In the genomic region with DNA sequence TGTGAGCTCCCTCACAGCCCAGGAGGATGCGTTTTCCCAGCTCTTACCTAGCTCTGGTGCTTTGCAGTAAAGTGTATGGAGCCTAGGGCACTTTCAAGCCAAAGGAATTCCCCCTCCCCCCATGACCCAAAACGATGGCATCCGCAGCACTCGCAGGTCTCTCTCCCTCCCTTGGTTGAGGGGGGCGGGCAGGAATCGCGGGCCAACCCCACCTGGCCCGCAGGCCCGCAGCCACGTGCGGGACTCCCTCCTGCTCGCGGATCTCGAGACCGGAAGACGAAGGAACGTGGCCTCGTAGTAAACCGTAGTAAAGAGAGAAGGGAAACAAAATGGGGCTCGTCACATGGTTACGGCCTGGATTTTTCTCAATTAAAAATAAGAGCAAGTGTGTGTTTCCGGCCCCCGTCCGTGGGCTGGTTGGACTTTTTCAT, we compare ENCODE assay signal across 1 cellular context.
TF ChIP-seq lines count a peak whose summit lies in the region.

No MANE protein-coding gene starts in this region.

TF ChIP-seq in K562, 482 proteins besides CTCF, POLR2A, EP300 and RAD21 (continues in another document):
- no peak for TF ChIP-seq TFAP4 (CRISPR knock-in tag; IDR thresholded peaks at IDR 0.05; ENCODE audit: borderline replicate concordance)
- TF ChIP-seq ZNF316 (IDR thresholded peaks at IDR 0.05), result 0 out of 2 replicates have a peak, but pooled peaks have one; percentile 21
- TF ChIP-seq, protein P1, sequence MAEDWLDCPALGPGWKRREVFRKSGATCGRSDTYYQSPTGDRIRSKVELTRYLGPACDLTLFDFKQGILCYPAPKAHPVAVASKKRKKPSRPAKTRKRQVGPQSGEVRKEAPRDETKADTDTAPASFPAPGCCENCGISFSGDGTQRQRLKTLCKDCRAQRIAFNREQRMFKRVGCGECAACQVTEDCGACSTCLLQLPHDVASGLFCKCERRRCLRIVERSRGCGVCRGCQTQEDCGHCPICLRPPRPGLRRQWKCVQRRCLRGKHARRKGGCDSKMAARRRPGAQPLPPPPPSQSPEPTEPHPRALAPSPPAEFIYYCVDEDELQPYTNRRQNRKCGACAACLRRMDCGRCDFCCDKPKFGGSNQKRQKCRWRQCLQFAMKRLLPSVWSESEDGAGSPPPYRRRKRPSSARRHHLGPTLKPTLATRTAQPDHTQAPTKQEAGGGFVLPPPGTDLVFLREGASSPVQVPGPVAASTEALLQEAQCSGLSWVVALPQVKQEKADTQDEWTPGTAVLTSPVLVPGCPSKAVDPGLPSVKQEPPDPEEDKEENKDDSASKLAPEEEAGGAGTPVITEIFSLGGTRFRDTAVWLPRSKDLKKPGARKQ (CRISPR knock-in tag; IDR thresholded peaks at IDR 0.05), result peak; percentile 84
- TF ChIP-seq, protein P2, sequence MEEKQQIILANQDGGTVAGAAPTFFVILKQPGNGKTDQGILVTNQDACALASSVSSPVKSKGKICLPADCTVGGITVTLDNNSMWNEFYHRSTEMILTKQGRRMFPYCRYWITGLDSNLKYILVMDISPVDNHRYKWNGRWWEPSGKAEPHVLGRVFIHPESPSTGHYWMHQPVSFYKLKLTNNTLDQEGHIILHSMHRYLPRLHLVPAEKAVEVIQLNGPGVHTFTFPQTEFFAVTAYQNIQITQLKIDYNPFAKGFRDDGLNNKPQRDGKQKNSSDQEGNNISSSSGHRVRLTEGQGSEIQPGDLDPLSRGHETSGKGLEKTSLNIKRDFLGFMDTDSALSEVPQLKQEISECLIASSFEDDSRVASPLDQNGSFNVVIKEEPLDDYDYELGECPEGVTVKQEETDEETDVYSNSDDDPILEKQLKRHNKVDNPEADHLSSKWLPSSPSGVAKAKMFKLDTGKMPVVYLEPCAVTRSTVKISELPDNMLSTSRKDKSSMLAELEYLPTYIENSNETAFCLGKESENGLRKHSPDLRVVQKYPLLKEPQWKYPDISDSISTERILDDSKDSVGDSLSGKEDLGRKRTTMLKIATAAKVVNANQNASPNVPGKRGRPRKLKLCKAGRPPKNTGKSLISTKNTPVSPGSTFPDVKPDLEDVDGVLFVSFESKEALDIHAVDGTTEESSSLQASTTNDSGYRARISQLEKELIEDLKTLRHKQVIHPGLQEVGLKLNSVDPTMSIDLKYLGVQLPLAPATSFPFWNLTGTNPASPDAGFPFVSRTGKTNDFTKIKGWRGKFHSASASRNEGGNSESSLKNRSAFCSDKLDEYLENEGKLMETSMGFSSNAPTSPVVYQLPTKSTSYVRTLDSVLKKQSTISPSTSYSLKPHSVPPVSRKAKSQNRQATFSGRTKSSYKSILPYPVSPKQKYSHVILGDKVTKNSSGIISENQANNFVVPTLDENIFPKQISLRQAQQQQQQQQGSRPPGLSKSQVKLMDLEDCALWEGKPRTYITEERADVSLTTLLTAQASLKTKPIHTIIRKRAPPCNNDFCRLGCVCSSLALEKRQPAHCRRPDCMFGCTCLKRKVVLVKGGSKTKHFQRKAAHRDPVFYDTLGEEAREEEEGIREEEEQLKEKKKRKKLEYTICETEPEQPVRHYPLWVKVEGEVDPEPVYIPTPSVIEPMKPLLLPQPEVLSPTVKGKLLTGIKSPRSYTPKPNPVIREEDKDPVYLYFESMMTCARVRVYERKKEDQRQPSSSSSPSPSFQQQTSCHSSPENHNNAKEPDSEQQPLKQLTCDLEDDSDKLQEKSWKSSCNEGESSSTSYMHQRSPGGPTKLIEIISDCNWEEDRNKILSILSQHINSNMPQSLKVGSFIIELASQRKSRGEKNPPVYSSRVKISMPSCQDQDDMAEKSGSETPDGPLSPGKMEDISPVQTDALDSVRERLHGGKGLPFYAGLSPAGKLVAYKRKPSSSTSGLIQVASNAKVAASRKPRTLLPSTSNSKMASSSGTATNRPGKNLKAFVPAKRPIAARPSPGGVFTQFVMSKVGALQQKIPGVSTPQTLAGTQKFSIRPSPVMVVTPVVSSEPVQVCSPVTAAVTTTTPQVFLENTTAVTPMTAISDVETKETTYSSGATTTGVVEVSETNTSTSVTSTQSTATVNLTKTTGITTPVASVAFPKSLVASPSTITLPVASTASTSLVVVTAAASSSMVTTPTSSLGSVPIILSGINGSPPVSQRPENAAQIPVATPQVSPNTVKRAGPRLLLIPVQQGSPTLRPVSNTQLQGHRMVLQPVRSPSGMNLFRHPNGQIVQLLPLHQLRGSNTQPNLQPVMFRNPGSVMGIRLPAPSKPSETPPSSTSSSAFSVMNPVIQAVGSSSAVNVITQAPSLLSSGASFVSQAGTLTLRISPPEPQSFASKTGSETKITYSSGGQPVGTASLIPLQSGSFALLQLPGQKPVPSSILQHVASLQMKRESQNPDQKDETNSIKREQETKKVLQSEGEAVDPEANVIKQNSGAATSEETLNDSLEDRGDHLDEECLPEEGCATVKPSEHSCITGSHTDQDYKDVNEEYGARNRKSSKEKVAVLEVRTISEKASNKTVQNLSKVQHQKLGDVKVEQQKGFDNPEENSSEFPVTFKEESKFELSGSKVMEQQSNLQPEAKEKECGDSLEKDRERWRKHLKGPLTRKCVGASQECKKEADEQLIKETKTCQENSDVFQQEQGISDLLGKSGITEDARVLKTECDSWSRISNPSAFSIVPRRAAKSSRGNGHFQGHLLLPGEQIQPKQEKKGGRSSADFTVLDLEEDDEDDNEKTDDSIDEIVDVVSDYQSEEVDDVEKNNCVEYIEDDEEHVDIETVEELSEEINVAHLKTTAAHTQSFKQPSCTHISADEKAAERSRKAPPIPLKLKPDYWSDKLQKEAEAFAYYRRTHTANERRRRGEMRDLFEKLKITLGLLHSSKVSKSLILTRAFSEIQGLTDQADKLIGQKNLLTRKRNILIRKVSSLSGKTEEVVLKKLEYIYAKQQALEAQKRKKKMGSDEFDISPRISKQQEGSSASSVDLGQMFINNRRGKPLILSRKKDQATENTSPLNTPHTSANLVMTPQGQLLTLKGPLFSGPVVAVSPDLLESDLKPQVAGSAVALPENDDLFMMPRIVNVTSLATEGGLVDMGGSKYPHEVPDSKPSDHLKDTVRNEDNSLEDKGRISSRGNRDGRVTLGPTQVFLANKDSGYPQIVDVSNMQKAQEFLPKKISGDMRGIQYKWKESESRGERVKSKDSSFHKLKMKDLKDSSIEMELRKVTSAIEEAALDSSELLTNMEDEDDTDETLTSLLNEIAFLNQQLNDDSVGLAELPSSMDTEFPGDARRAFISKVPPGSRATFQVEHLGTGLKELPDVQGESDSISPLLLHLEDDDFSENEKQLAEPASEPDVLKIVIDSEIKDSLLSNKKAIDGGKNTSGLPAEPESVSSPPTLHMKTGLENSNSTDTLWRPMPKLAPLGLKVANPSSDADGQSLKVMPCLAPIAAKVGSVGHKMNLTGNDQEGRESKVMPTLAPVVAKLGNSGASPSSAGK (IDR thresholded peaks at IDR 0.05), result peak; percentile 1; the same call in 1 of the 2 replicates
- no peak for TF ChIP-seq KLF10 (CRISPR knock-in tag; IDR thresholded peaks at IDR 0.05)
- TF ChIP-seq CHD7 (IDR thresholded peaks at IDR 0.05; ENCODE audit: low read depth, low read length), result no peak
- TF ChIP-seq HMG20B (CRISPR knock-in tag; IDR thresholded peaks at IDR 0.05), result no peak
- no peak for TF ChIP-seq ZKSCAN3 (CRISPR knock-in tag; IDR thresholded peaks at IDR 0.05)
- TF ChIP-seq THRA (IDR thresholded peaks at IDR 0.05), result no peak
- TF ChIP-seq SREBF2 (CRISPR knock-in tag; IDR thresholded peaks at IDR 0.05), result no peak
- TF ChIP-seq SAP30 (IDR thresholded peaks at IDR 0.05; ENCODE audit: borderline replicate concordance, insufficient read depth, low read depth, low read length, poor library complexity, severe bottlenecking), result no peak
- TF ChIP-seq TCF3 (CRISPR knock-in tag; IDR thresholded peaks at IDR 0.05), result no peak
- TF ChIP-seq, protein P3, sequence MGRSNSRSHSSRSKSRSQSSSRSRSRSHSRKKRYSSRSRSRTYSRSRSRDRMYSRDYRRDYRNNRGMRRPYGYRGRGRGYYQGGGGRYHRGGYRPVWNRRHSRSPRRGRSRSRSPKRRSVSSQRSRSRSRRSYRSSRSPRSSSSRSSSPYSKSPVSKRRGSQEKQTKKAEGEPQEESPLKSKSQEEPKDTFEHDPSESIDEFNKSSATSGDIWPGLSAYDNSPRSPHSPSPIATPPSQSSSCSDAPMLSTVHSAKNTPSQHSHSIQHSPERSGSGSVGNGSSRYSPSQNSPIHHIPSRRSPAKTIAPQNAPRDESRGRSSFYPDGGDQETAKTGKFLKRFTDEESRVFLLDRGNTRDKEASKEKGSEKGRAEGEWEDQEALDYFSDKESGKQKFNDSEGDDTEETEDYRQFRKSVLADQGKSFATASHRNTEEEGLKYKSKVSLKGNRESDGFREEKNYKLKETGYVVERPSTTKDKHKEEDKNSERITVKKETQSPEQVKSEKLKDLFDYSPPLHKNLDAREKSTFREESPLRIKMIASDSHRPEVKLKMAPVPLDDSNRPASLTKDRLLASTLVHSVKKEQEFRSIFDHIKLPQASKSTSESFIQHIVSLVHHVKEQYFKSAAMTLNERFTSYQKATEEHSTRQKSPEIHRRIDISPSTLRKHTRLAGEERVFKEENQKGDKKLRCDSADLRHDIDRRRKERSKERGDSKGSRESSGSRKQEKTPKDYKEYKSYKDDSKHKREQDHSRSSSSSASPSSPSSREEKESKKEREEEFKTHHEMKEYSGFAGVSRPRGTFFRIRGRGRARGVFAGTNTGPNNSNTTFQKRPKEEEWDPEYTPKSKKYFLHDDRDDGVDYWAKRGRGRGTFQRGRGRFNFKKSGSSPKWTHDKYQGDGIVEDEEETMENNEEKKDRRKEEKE (IDR thresholded peaks at IDR 0.05; ENCODE audit: borderline replicate concordance in 1 of 2, control insufficient read depth in 1 of 2, low read depth in 2 of 2, low read length in 1 of 2), result no peak
- TF ChIP-seq ELF2 (CRISPR knock-in tag; IDR thresholded peaks at IDR 0.05), result no peak
